Comparison of ENCODE assay signal across 12 cellular contexts in the genomic region with DNA sequence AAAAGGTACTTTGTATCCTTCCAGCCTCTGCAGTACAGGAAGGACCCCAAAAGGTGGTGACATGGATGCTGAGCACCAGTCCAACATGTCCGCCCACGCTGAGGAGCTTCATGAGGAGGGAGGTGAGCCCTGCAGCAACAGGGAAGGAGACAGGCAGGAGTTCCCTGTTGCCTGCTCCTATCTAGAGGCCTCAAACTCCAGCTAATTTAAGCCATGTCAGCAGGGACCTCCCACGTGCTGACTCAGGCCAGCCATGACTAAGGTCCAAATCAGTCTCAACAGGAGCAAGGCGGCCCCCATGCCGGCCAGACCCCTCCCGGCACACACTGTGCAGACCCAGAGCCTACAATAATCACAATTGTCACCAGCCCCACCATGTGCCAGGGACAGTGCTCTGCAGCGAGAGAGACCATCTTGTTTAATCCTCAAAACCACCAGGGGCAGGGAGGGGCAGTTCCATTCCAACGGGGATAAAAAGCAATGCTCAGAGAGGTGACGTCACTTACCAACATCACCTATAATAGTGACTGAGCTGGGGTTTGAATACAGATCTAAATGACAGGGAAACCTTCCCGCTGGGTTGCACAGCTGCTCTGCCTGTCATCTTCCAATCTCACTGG. TPM values are rescaled to one million over a fixed set of nuclear protein-coding genes. Genes with fewer than 3 reads are reported as not detected.
DNase-seq lines count a peak whose midpoint lies in the region; ATAC-seq and TF ChIP-seq lines count a peak whose summit lies in the region.
"Had no signal": no experiment of that assay in that cellular context is flagged by ENCODE, and none has a peak within 500 bp of the region (broad histone marks: within the 10 kb centered on the region; RNA-seq: fewer than 3 reads in every experiment).

No MANE protein-coding gene starts in this region.

- WGBS in endodermal cell (ENCODE audit: insufficient coverage in 1 of 2, insufficient read length in 1 of 2), 2 experiments = 86 to 92% methylated on average over 5 to 10 of the region's 10 CpGs

- H3K27me3 Mint-ChIP-seq in endodermal cell (ENCODE audit: insufficient read depth) = peaks cover 17% of the 10 kb centered on the region

- H3K27ac ChIP-seq in endodermal cell (ENCODE audit: low read depth, low read length) = no peak overlapping the region

- no peak for TF ChIP-seq CTCF in endodermal cell (conservative IDR thresholded peaks at IDR 0.05)
- TF ChIP-seq CTCF in omental fat pad (IDR thresholded peaks at IDR 0.05) = no peak

- ATAC-seq in omental fat pad (ENCODE audit: low FRiP score) = peak; percentile 32
- ATAC-seq: naive thymus-derived CD4-positive, alpha-beta T cell had no signal

- H3K9ac ChIP-seq in endodermal cell (ENCODE audit: extremely low read depth, low read length, poor library complexity, severe bottlenecking) = no peak overlapping the region

- no peaks in the 10 kb centered on the region for H3K27me3 ChIP-seq in endodermal cell (ENCODE audit: control insufficient read depth, insufficient read depth, low read length, poor library complexity, severe bottlenecking)

- no peaks in the 10 kb centered on the region for H3K4me1 ChIP-seq in endodermal cell (ENCODE audit: control insufficient read depth, insufficient read depth, low read length)

- peaks cover 13% of the 10 kb centered on the region for H3K4me1 Mint-ChIP-seq in endodermal cell

- peaks cover 13% of the 10 kb centered on the region for H3K9me3 Mint-ChIP-seq in endodermal cell

- no peak overlapping the region for H3K4me3 ChIP-seq in endodermal cell (ENCODE audit: low read length)

- H3K36me3 ChIP-seq in endodermal cell (ENCODE audit: control insufficient read depth, insufficient read depth, low read length) = no peaks in the 10 kb centered on the region

- peak overlapping the region; percentile 66 for H3K27ac Mint-ChIP-seq in endodermal cell

- H3K9me3 ChIP-seq in endodermal cell (ENCODE audit: control insufficient read depth, low read length) = peaks cover 6% of the 10 kb centered on the region

- DNase-seq in ELR (ENCODE audit: low read depth) = peak; percentile 65
- peak; percentile 57 for DNase-seq in NCI-H748 (lab: John Stamatoyannopoulos, UW; ENCODE audit: unreplicated experiment)
- DNase-seq in endodermal cell = no peak
- DNase-seq in omental fat pad (ENCODE audit: low spot score) = no peak
- DNase-seq in superior temporal gyrus (ENCODE audit: extremely low spot score) = no peak
- DNase-seq in stimulated activated CD4-positive, alpha-beta T cell treated with anti-CD3 and anti-CD28 coated beads, Interleukin-1b, Interleukin-23, amount 100 ng/mL, for 48 hours = no peak
- DNase-seq in NCI-H1092 (lab: John Stamatoyannopoulos, UW) = no peak
- no peak for DNase-seq in mucosa of gallbladder (ENCODE audit: low spot score)
- DNase-seq: activated CD4-positive, CD25-positive, alpha-beta regulatory T cell; activated effector memory CD4-positive, alpha-beta T cell treated with Interleukin-2 at 50 U/mL for 16 hours; naive thymus-derived CD4-positive, alpha-beta T cell; substantia nigra had no signal

- no peak overlapping the region for H3K4me3 Mint-ChIP-seq in endodermal cell
- H3K4me3 Mint-ChIP-seq: naive thymus-derived CD4-positive, alpha-beta T cell had no signal

- no peaks in the 10 kb centered on the region for H3K36me3 Mint-ChIP-seq in endodermal cell (ENCODE audit: low read depth)

RNA-seq across cellular contexts. Expression of a gene that starts 54.5 kb away (rescaled TPM):
- 1 to 10 TPM; 1.2 to 1.6 TPM for total RNA-seq in endodermal cell
- polyA plus RNA-seq in endodermal cell (2013, experiment 1 of 2) = 4.4 TPM
- polyA plus RNA-seq in endodermal cell (2013, experiment 2 of 2) = 3.9 TPM
- 10 to 100 TPM in 2 of 4 donors, 1 to 10 TPM in 2; 4.2 to 32.5 (median 9.0) TPM for total RNA-seq in omental fat pad
- total RNA-seq in mucosa of gallbladder = 22.8 TPM
- polyA plus RNA-seq: naive thymus-derived CD4-positive, alpha-beta T cell had no signal

Comparison
In these comparisons a context has a peak if more than half of its experiments do, and no peak if none do; other contexts are left out.
1. DNase-seq: peak in ELR (single experiment) and NCI-H748 (single experiment); none in endodermal cell (single experiment), omental fat pad (single experiment), superior temporal gyrus (single experiment), stimulated activated CD4-positive, alpha-beta T cell treated with anti-CD3 and anti-CD28 coated beads, Interleukin-1b, Interleukin-23, amount 100 ng/mL, for 48 hours (single experiment), NCI-H1092 (single experiment) and mucosa of gallbladder (single experiment).